In genomic region chr2:120552800-120553471, GRCh38 we compare ENCODE assay signal across 8 cellular contexts.
DNase-seq lines count a peak whose midpoint lies in the region; ATAC-seq and TF ChIP-seq lines count a peak whose summit lies in the region.

No MANE protein-coding gene starts in this region.

- no peaks in the 10 kb centered on the region for H3K27me3 ChIP-seq in brain microvascular endothelial cell (replicated peaks)

- peak; percentile 82 for DNase-seq in 8988T
- DNase-seq in NCI-H460 (ENCODE audit: extremely low read depth, low read depth) = peak; percentile 70
- peak; percentile 56 for DNase-seq in brain microvascular endothelial cell
- peak; percentile 97 for DNase-seq in iPS-NIHi7 (ENCODE audit: extremely low spot score)
- peak; percentile 13 for DNase-seq in stimulated activated CD4-positive, alpha-beta T cell treated with anti-CD3 and anti-CD28 coated beads, Interleukin-4, amount 100 ng/mL, for 1 hour
- no peak for DNase-seq in SHP77 treated with DMSO at 0.1 percent for 48 hours (lab: John Stamatoyannopoulos, UW)

- no peak overlapping the region for H3K4me3 ChIP-seq in brain microvascular endothelial cell (ENCODE audit: low read depth, low read length)

- H3K27ac ChIP-seq in brain microvascular endothelial cell = no peak overlapping the region

- no peaks in the 10 kb centered on the region for H3K36me3 ChIP-seq in brain microvascular endothelial cell (replicated peaks)

- in situ Hi-C loops in brain microvascular endothelial cell (cut with HindIII; ENCODE audit: low pct_ligation_motif_present, low sequenced_read_pairs) = no loop called here

- TF ChIP-seq CTCF in brain microvascular endothelial cell (IDR thresholded peaks at IDR 0.05; ENCODE audit: low read depth, low read length, missing control alignments) = peak; percentile 80

- ATAC-seq in GM18907 (IDR thresholded peaks at IDR 0.05; ENCODE audit: unreplicated experiment) (peak; percentile 53), HG02571 (IDR thresholded peaks at IDR 0.05; ENCODE audit: unreplicated experiment) (no peak)
